ENCODE assay signal across 15 cellular contexts in genomic region chr6:25497383-25497782, GRCh38.
A peak's percentile ranks its signal among the peaks of the same experiment; 100 is the strongest.
DNase-seq lines count a peak whose midpoint lies in the region; ATAC-seq and TF ChIP-seq lines count a peak whose summit lies in the region.
"Had no signal": no experiment of that assay in that cellular context is flagged by ENCODE, and none has a peak within 500 bp of the region (broad histone marks: within the 10 kb centered on the region; RNA-seq: fewer than 3 reads in every experiment).

No MANE protein-coding gene starts in this region.

- H3K9me3 ChIP-seq in left ventricle myocardium inferior (replicated peaks), result no peaks in the 10 kb centered on the region
- H3K9me3 ChIP-seq in left lung, result no peaks in the 10 kb centered on the region
- H3K9me3 ChIP-seq in PC-9 (ENCODE audit: insufficient read depth, low read depth), result no peaks in the 10 kb centered on the region
- H3K9me3 ChIP-seq: BLaER1 had no signal

- POLR2A ChIA-PET in PC-9 (lab: Charles Lee; ENCODE audit: unreplicated experiment), result no interaction called here

- in situ Hi-C loops in KBM-7 (cut with MboI; ENCODE audit: low pct_unique_long_range_greater_than_20kb, low sequenced_read_pairs), result no loop called here

- CTCF ChIA-PET in PC-9 (lab: Charles Lee), result no interaction called here

- peak overlapping the region in 1 of 2 donors; percentile 61 for H3K4me3 Mint-ChIP-seq in CD14-positive monocyte
- H3K4me3 Mint-ChIP-seq in activated T-cell treated with anti-CD3 and anti-CD28 coated beads, Interleukin-2, amount 50 U/mL, for 24 hours, result no peak overlapping the region
- H3K4me3 Mint-ChIP-seq: CD4-positive, alpha-beta T cell had no signal

- H3F3A ChIP-seq in PC-9 (ENCODE audit: insufficient read depth, low read depth), result peaks cover 19% of the 10 kb centered on the region

- H3K27me3 Mint-ChIP-seq in CD14-positive monocyte (ENCODE audit: low read depth in 3 of 3), result peaks cover 0 to 3% (median 0%) of the 10 kb centered on the region in 3 donors
- no peaks in the 10 kb centered on the region for H3K27me3 Mint-ChIP-seq in activated T-cell treated with anti-CD3 and anti-CD28 coated beads, Interleukin-2, amount 50 U/mL, for 24 hours
- H3K27me3 Mint-ChIP-seq: CD4-positive, alpha-beta T cell had no signal

- peaks cover 15% of the 10 kb centered on the region for H3K4me1 Mint-ChIP-seq in CD14-positive monocyte
- no peaks in the 10 kb centered on the region for H3K4me1 Mint-ChIP-seq in activated T-cell treated with anti-CD3 and anti-CD28 coated beads, Interleukin-2, amount 50 U/mL, for 24 hours (ENCODE audit: low read depth)

- BruUV-seq in PC-9 (replicated peaks; lab: Mats Ljungman, UMichigan), result no TSS peak

- no peaks in the 10 kb centered on the region for H3K36me3 Mint-ChIP-seq in CD14-positive monocyte
- H3K36me3 Mint-ChIP-seq in activated T-cell treated with anti-CD3 and anti-CD28 coated beads, Interleukin-2, amount 50 U/mL, for 24 hours (ENCODE audit: low read depth), result no peaks in the 10 kb centered on the region

- H3K4me1 ChIP-seq in left ventricle myocardium inferior, result no peaks in the 10 kb centered on the region
- H3K4me1 ChIP-seq in left lung, result no peaks in the 10 kb centered on the region
- peaks cover 25% of the 10 kb centered on the region for H3K4me1 ChIP-seq in PC-9 (replicated peaks; ENCODE audit: insufficient read depth)
- H3K4me1 ChIP-seq: BLaER1 had no signal

- no peak for DNase-seq in Right ventricle myocardium inferior (ENCODE audit: missing footprints)
- no peak for DNase-seq in left ventricle myocardium inferior
- DNase-seq in CD14-positive monocyte (ENCODE audit: low spot score), result no peak
- DNase-seq in KBM-7, result peak; percentile 14
- DNase-seq in left lung, result no peak
- DNase-seq in PC-9, result no peak
- DNase-seq in midbrain (lab: John Stamatoyannopoulos, UW), result no peak
- no peak for DNase-seq in activated T-cell treated with anti-CD3 and anti-CD28 coated beads, Interleukin-2, amount 50 U/mL, for 24 hours
- DNase-seq: 8988T; AML-193; Calu3; CD4-positive, alpha-beta T cell; DMS 273 treated with DMSO at 0.1 percent for 48 hours; HCEC 1CT had no signal

- H2AFZ ChIP-seq in PC-9, result no peak overlapping the region

- H3K4me3 ChIP-seq in left ventricle myocardium inferior, result no peak overlapping the region
- H3K4me3 ChIP-seq in left lung, result no peak overlapping the region
- no peak overlapping the region for H3K4me3 ChIP-seq in PC-9
- H3K4me3 ChIP-seq: BLaER1 had no signal

- H3K79me2 ChIP-seq in PC-9 (ENCODE audit: low read depth), result no peaks in the 10 kb centered on the region

- H3K27me3 ChIP-seq in left ventricle myocardium inferior (ENCODE audit: low read depth) (no peaks in the 10 kb centered on the region), left lung (no peaks in the 10 kb centered on the region), PC-9 (ENCODE audit: insufficient read depth, low read depth) (no peaks in the 10 kb centered on the region)
- H3K27me3 ChIP-seq: BLaER1 had no signal

- H3K4me2 ChIP-seq in PC-9, result no peak overlapping the region
- H3K4me2 ChIP-seq: BLaER1 had no signal

- peak overlapping the region in 4 of 7 donors; percentile 5 to 58 (median 31) for H3K27ac Mint-ChIP-seq in CD14-positive monocyte
- no peak overlapping the region for H3K27ac Mint-ChIP-seq in activated T-cell treated with anti-CD3 and anti-CD28 coated beads, Interleukin-2, amount 50 U/mL, for 24 hours
- H3K27ac Mint-ChIP-seq: CD4-positive, alpha-beta T cell had no signal

- H4K20me1 ChIP-seq in PC-9 (ENCODE audit: insufficient read depth), result no peaks in the 10 kb centered on the region
- H4K20me1 ChIP-seq: BLaER1 had no signal

- no peak for TF ChIP-seq CTCF in left ventricle myocardium inferior (IDR thresholded peaks at IDR 0.05; ENCODE audit: borderline replicate concordance)
- TF ChIP-seq CTCF in CD14-positive monocyte (IDR thresholded peaks at IDR 0.05), result no peak
- TF ChIP-seq CTCF in left lung (IDR thresholded peaks at IDR 0.05), result no peak
- TF ChIP-seq CTCF in PC-9 (conservative IDR thresholded peaks at IDR 0.05), result no peak

- intact Hi-C loops in Right ventricle myocardium inferior (cut with DNase I) (no loop called here), left ventricle myocardium inferior (cut with micrococcal nuclease) (no loop called here), CD14-positive monocyte (cut with micrococcal nuclease) (no loop called here), left lung (cut with DNase I) (no loop called here), PC-9 (cut with micrococcal nuclease; ENCODE audit: unreplicated experiment) (no loop called here)

- H3K27ac ChIP-seq in left ventricle myocardium inferior (replicated peaks) (no peak overlapping the region), left lung (no peak overlapping the region), PC-9 (no peak overlapping the region)
- H3K27ac ChIP-seq: BLaER1 had no signal

- ATAC-seq in Right ventricle myocardium inferior, result peak; percentile 57
- peak; percentile 55 for ATAC-seq in left lung

- H3K36me3 ChIP-seq in left ventricle myocardium inferior, result no peaks in the 10 kb centered on the region
- H3K36me3 ChIP-seq in left lung, result no peaks in the 10 kb centered on the region
- no peaks in the 10 kb centered on the region for H3K36me3 ChIP-seq in PC-9 (ENCODE audit: low read depth)
- H3K36me3 ChIP-seq: BLaER1 had no signal

- no peaks in the 10 kb centered on the region for H3K9me2 ChIP-seq in PC-9 (ENCODE audit: insufficient read depth)

- H3K9me3 Mint-ChIP-seq in CD14-positive monocyte, result no peaks in the 10 kb centered on the region
- no peaks in the 10 kb centered on the region for H3K9me3 Mint-ChIP-seq in activated T-cell treated with anti-CD3 and anti-CD28 coated beads, Interleukin-2, amount 50 U/mL, for 24 hours
- H3K9me3 Mint-ChIP-seq: CD4-positive, alpha-beta T cell had no signal
